Comparison of ENCODE assay signal across 9 cellular contexts in genomic region chr16:89316701-89317100, GRCh38.
A peak's percentile ranks its signal among the peaks of the same experiment; 100 is the strongest.
DNase-seq lines count a peak whose midpoint lies in the region; ATAC-seq and TF ChIP-seq lines count a peak whose summit lies in the region.
"Had no signal": no experiment of that assay in that cellular context is flagged by ENCODE, and none has a peak within 500 bp of the region (broad histone marks: within the 10 kb centered on the region; RNA-seq: fewer than 3 reads in every experiment).

No MANE protein-coding gene starts in this region.

- no peaks in the 10 kb centered on the region for H3K27me3 Mint-ChIP-seq in Caco-2 (ENCODE audit: insufficient read depth, unreplicated experiment)
- H3K27me3 Mint-ChIP-seq in osteocyte (ENCODE audit: unreplicated experiment): no peaks in the 10 kb centered on the region

- no peaks in the 10 kb centered on the region for H3K27me3 ChIP-seq in Caco-2 (replicated peaks; ENCODE audit: control insufficient read depth, insufficient read depth, low read length)
- no peaks in the 10 kb centered on the region for H3K27me3 ChIP-seq in OCI-LY1 (ENCODE audit: insufficient read depth, low read length)
- no peaks in the 10 kb centered on the region for H3K27me3 ChIP-seq in dorsolateral prefrontal cortex

- DNase-seq in Caco-2: no peak
- no peak for DNase-seq in dorsolateral prefrontal cortex
- DNase-seq in osteocyte (ENCODE audit: extremely low spot score, unreplicated experiment): no peak
- DNase-seq in NCI-H2081 (lab: John Stamatoyannopoulos, UW): no peak
- DNase-seq: NCI-H510A treated with DMSO at 0.1 percent for 48 hours had no signal

- H3K36me3 ChIP-seq in Caco-2 (ENCODE audit: control insufficient read depth, insufficient read depth, low read length): peaks cover 6% of the 10 kb centered on the region
- H3K36me3 ChIP-seq in OCI-LY1 (ENCODE audit: insufficient read depth, low read length): peaks cover 37% of the 10 kb centered on the region

- POLR2A ChIA-PET in Caco-2 (lab: Charles Lee): no interaction called here

- peak overlapping the region; percentile 11 for H3K27ac ChIP-seq in OCI-LY1 (ENCODE audit: low read depth, low read length, poor library complexity, severe bottlenecking)
- H3K27ac ChIP-seq in dorsolateral prefrontal cortex: peak overlapping the region in 39 of 59 donors; percentile 0 to 90 (median 48)

- H3K9me3 ChIP-seq in Caco-2: no peaks in the 10 kb centered on the region
- no peaks in the 10 kb centered on the region for H3K9me3 ChIP-seq in OCI-LY1 (ENCODE audit: low read length)

- H3K4me3 ChIP-seq in Caco-2 (ENCODE audit: low read depth, low read length) (no peak overlapping the region), OCI-LY1 (ENCODE audit: low read depth, low read length, poor library complexity, severe bottlenecking) (no peak overlapping the region), dorsolateral prefrontal cortex (no peak overlapping the region)

- H3K36me3 Mint-ChIP-seq in Caco-2 (ENCODE audit: insufficient read depth, unreplicated experiment) (peaks cover 93% of the 10 kb centered on the region), osteocyte (ENCODE audit: unreplicated experiment) (peaks cover 3% of the 10 kb centered on the region)

- H3K9me2 ChIP-seq in OCI-LY1 (ENCODE audit: low read depth, low read length): no peaks in the 10 kb centered on the region

- peaks cover 30% of the 10 kb centered on the region for H3K79me2 ChIP-seq in OCI-LY1 (ENCODE audit: insufficient read depth, low read length)

- peak overlapping the region; percentile 19 for H3K27ac Mint-ChIP-seq in Caco-2 (ENCODE audit: unreplicated experiment)
- H3K27ac Mint-ChIP-seq in osteocyte (ENCODE audit: unreplicated experiment): peak overlapping the region; percentile 89

- no peak overlapping the region; the same call in 1 of the 2 replicates for H3K9ac ChIP-seq in OCI-LY1 (ENCODE audit: low read length)

- no peaks in the 10 kb centered on the region for H3F3A ChIP-seq in OCI-LY1 (ENCODE audit: insufficient read depth, low read length)

- no peaks in the 10 kb centered on the region for H3K9me3 Mint-ChIP-seq in Caco-2 (ENCODE audit: unreplicated experiment)
- no peaks in the 10 kb centered on the region for H3K9me3 Mint-ChIP-seq in osteocyte (ENCODE audit: unreplicated experiment)

- H4K20me1 ChIP-seq in OCI-LY1 (ENCODE audit: insufficient read depth, low read length): no peaks in the 10 kb centered on the region

- H3K4me1 ChIP-seq in Caco-2 (peaks cover 31% of the 10 kb centered on the region), OCI-LY1 (ENCODE audit: insufficient read depth, low read length, severe bottlenecking) (peaks cover 40% of the 10 kb centered on the region)

- no peak overlapping the region for H2AFZ ChIP-seq in OCI-LY1 (ENCODE audit: low read length)

- intact Hi-C loops in Caco-2 (cut with micrococcal nuclease; ENCODE audit: unreplicated experiment): no loop called here
- intact Hi-C loops in dorsolateral prefrontal cortex (cut with DNase I): no loop called here

- H3K4me3 Mint-ChIP-seq in Caco-2 (ENCODE audit: unreplicated experiment) (peak overlapping the region; percentile 7), osteocyte (ENCODE audit: unreplicated experiment) (peak overlapping the region; percentile 7)

- H3K4me2 ChIP-seq in OCI-LY1 (ENCODE audit: low read length): peak overlapping the region; percentile 14; the same call in 1 of the 2 replicates

- TF ChIP-seq CTCF in Caco-2 (IDR thresholded peaks at IDR 0.05; ENCODE audit: insufficient read depth in 1 of 2, low read depth in 1 of 2, low read length in 1 of 2, severe bottlenecking in 1 of 2, unreplicated experiment in 1 of 2): no peak
- TF ChIP-seq CTCF in OCI-LY1 (IDR thresholded peaks at IDR 0.05; ENCODE audit: low read length): no peak
- no peak for TF ChIP-seq CTCF in dorsolateral prefrontal cortex (IDR thresholded peaks at IDR 0.05 in 54 of 56, conservative IDR thresholded peaks at IDR 0.05 in 2 of 56; ENCODE audit: low read depth in 1 of 56, partially characterized antibody in 56 of 56)
- no peak for TF ChIP-seq CTCF in osteocyte (IDR thresholded peaks at IDR 0.05)

- CTCF ChIA-PET in Caco-2 (lab: Charles Lee): no interaction called here

- BruUV-seq in Caco-2 (replicated peaks; lab: Mats Ljungman, UMichigan): no TSS peak

- ATAC-seq in GM19324 (IDR thresholded peaks at IDR 0.05; ENCODE audit: low FRiP score, unreplicated experiment) (no peak), HG02678 (IDR thresholded peaks at IDR 0.05; ENCODE audit: unreplicated experiment) (no peak), HG03432 (IDR thresholded peaks at IDR 0.05; ENCODE audit: unreplicated experiment) (no peak)

- H3K4me1 Mint-ChIP-seq in Caco-2 (ENCODE audit: low read depth, unreplicated experiment) (peaks cover 32% of the 10 kb centered on the region), osteocyte (ENCODE audit: unreplicated experiment) (peaks cover 80% of the 10 kb centered on the region)
